9 cellular contexts compared by ENCODE assay signal in genomic region chr3:129119365-129120100, GRCh38. TPM values are rescaled to one million over a fixed set of nuclear protein-coding genes. Genes with fewer than 3 reads are reported as not detected.
DNase-seq lines count a peak whose midpoint lies in the region; TF ChIP-seq lines count a peak whose summit lies in the region.
"Had no signal": no experiment of that assay in that cellular context is flagged by ENCODE, and none has a peak within 500 bp of the region (broad histone marks: within the 10 kb centered on the region; RNA-seq: fewer than 3 reads in every experiment).

No MANE protein-coding gene starts in this region.

- peak overlapping the region; percentile 88 for H3K4me2 ChIP-seq in mammary epithelial cell (ENCODE audit: insufficient read depth, low read depth, low read length)

- H3K4me1 ChIP-seq in mammary epithelial cell (ENCODE audit: insufficient read depth, low read length) = peaks cover 29% of the 10 kb centered on the region

- no peaks in the 10 kb centered on the region for H3K27me3 ChIP-seq in mammary epithelial cell (ENCODE audit: insufficient read depth, low read length)

- no peaks in the 10 kb centered on the region for H3K9me3 ChIP-seq in mammary epithelial cell (replicated peaks; ENCODE audit: insufficient read depth, low read length)

- TF ChIP-seq CTCF in mammary epithelial cell (conservative IDR thresholded peaks at IDR 0.05 in 1 of 2, IDR thresholded peaks at IDR 0.05 in 1 of 2; ENCODE audit: extremely low read depth in 1 of 2, insufficient read depth in 1 of 2, low read depth in 1 of 2, low read length in 2 of 2) = no peak
- TF ChIP-seq CTCF in mesothelial cell of epicardium (IDR thresholded peaks at IDR 0.05; ENCODE audit: unreplicated experiment) = no peak

- H3K36me3 ChIP-seq in mammary epithelial cell (ENCODE audit: insufficient read depth, low read length) = peaks cover 3% of the 10 kb centered on the region

- H3K27me3 Mint-ChIP-seq in IgD-negative memory B cell (no peaks in the 10 kb centered on the region), mesothelial cell of epicardium (ENCODE audit: low read depth) (no peaks in the 10 kb centered on the region)

- H3K27ac ChIP-seq in mammary epithelial cell (ENCODE audit: insufficient read depth, low read depth, low read length) = peak overlapping the region; percentile 98

- intact Hi-C loops in mammary epithelial cell (cut with micrococcal nuclease) = loop anchor here (1.0 kb wide), 2 partner anchors 66 to 126 kb away; no protein-coding TSS in a partner anchor
- intact Hi-C loops in posterior vena cava (cut with DNase I) = no loop called here

- DNase-seq in Ammon's horn (ENCODE audit: low spot score) (peak; percentile 5), mammary epithelial cell (peak; percentile 19), mesothelial cell of epicardium (ENCODE audit: low spot score in 2 of 2, unreplicated experiment in 2 of 2) (no peak), SKM-1 (lab: John Stamatoyannopoulos, UW; ENCODE audit: unreplicated experiment) (no peak), posterior vena cava (ENCODE audit: low spot score) (no peak), NCI-H446 treated with DMSO at 0.1 percent for 48 hours (lab: John Stamatoyannopoulos, UW) (no peak), NCI-H128 (lab: John Stamatoyannopoulos, UW; ENCODE audit: unreplicated experiment) (no peak)

- no TSS peak for BruUV-seq in mammary epithelial cell (replicated peaks; lab: Mats Ljungman, UMichigan)

- WGBS in mammary epithelial cell (ENCODE audit: low coverage, missing lambda C conversion rate) = 22% methylated on average over 13 of the region's 13 CpGs

- peak overlapping the region; percentile 85 to 87 (median 87) for H3K4me3 ChIP-seq in mammary epithelial cell (replicated peaks in 1 of 3; ENCODE audit: insufficient read depth in 1 of 3, low read depth in 2 of 3, low read length in 3 of 3)

- no peaks in the 10 kb centered on the region for H4K20me1 ChIP-seq in mammary epithelial cell (ENCODE audit: insufficient read depth, low read length)

- CTCF ChIA-PET in mammary epithelial cell (lab: Charles Lee; ENCODE audit: low non-redundant PET) = interaction anchor here (0.6 to 0.7 kb wide), 2 partner anchors 195 to 390 kb away, joined by 3 read pairs; no protein-coding TSS in a partner anchor

- H3K27ac Mint-ChIP-seq in IgD-negative memory B cell (peak overlapping the region; percentile 76 to 95 (median 77)), mesothelial cell of epicardium (peak overlapping the region; percentile 95)

- H3K4me3 Mint-ChIP-seq in IgD-negative memory B cell (peak overlapping the region; percentile 86 to 95 (median 94)), mesothelial cell of epicardium (peak overlapping the region; percentile 88)

- H3K9ac ChIP-seq in mammary epithelial cell (ENCODE audit: insufficient read depth, low read length) = peak overlapping the region; percentile 98

- H3K9me3 Mint-ChIP-seq in IgD-negative memory B cell = no peaks in the 10 kb centered on the region
- no peaks in the 10 kb centered on the region for H3K9me3 Mint-ChIP-seq in mesothelial cell of epicardium

- H3K36me3 Mint-ChIP-seq in IgD-negative memory B cell (no peaks in the 10 kb centered on the region), mesothelial cell of epicardium (peaks cover 11% of the 10 kb centered on the region)

- H3K79me2 ChIP-seq in mammary epithelial cell (ENCODE audit: insufficient read depth, low read length) = peaks cover 56% of the 10 kb centered on the region

- dilution Hi-C loops in mammary epithelial cell (cut with HindIII; ENCODE audit: low sequenced_read_pairs) = loop anchor here (5.0 kb wide), 4 partner anchors 37 to 158 kb away; partner anchors contain the start of gene HMCES

- in situ Hi-C loops in mammary epithelial cell (cut with MboI; ENCODE audit: low sequenced_read_pairs in 2 of 2) = no loop called here

- no peak overlapping the region for H2AFZ ChIP-seq in mammary epithelial cell (ENCODE audit: low read depth, low read length)

- peaks cover 31 to 41% (median 40%) of the 10 kb centered on the region in 3 donors for H3K4me1 Mint-ChIP-seq in IgD-negative memory B cell
- H3K4me1 Mint-ChIP-seq in mesothelial cell of epicardium = peaks cover 38% of the 10 kb centered on the region

RNA-seq across cellular contexts. Expression of gene RAB43, which starts 2.1 kb away (rescaled TPM):
- 3.9 TPM for polyA plus RNA-seq in IgD-negative memory B cell
- 10 to 100 TPM; 23.5 to 30.5 TPM for total RNA-seq in mammary epithelial cell
- polyA plus RNA-seq in mammary epithelial cell = 14.6 TPM
- 25.0 TPM for polyA minus RNA-seq in mammary epithelial cell
- 20.8 to 28.1 TPM (median 24.7 TPM) in 3 replicates for total RNA-seq in mesothelial cell of epicardium
- total RNA-seq in posterior vena cava = 10 to 100 TPM; 18.1 to 21.7 TPM

RNA-seq across cellular contexts. Expression of gene ISY1, which starts 41.3 kb away (rescaled TPM):
- polyA plus RNA-seq in IgD-negative memory B cell = 71.9 TPM
- total RNA-seq in mammary epithelial cell = 10 to 100 TPM; 16.8 to 38.2 TPM
- 27.4 TPM for polyA plus RNA-seq in mammary epithelial cell
- polyA minus RNA-seq in mammary epithelial cell = 29.5 TPM
- total RNA-seq in mesothelial cell of epicardium = 37.5 to 40.3 TPM (median 38.5 TPM) in 3 replicates
- 10 to 100 TPM; 21.1 to 23.7 TPM for total RNA-seq in posterior vena cava

RNA-seq across cellular contexts. Expression of gene GP9, which starts 59.0 kb away (rescaled TPM):
- polyA plus RNA-seq in IgD-negative memory B cell = 4.3 TPM
- total RNA-seq in mammary epithelial cell = not detected
- not detected for polyA plus RNA-seq in mammary epithelial cell
- not detected for polyA minus RNA-seq in mammary epithelial cell
- not detected in 3 replicates for total RNA-seq in mesothelial cell of epicardium
- total RNA-seq in posterior vena cava = under 1 TPM in 1 of 2 donors, not detected in 1; 0.48 TPM
- total RNA-seq: lung microvascular endothelial cell had no signal

Comparison
In these comparisons a context has a peak if more than half of its experiments do, and no peak if none do; other contexts are left out.
1. DNase-seq: peak in Ammon's horn (single experiment) and mammary epithelial cell (single experiment); none in mesothelial cell of epicardium (0 of 2), SKM-1 (single experiment), posterior vena cava (single experiment), NCI-H446 treated with DMSO at 0.1 percent for 48 hours (single experiment) and NCI-H128 (single experiment).